In the genomic region with DNA sequence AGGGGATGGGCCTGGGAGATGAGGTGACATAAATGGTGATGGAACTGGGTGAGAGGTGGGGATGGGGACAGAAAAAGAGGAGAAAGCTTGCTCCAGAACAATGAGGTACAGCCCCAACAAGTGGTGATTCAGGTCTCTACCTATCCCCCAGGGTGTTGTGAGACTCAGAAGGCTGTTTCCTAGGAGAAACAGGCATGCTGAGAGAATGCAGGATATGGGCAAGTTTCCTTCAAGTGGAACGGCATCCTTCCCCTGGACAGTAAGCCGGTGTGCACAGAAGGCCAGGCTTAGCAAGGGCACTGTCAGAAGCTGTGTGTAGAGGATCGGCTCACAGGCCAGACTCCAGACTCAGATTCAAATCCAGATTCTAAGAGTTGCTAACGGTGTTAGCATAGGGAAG, we compare ENCODE assay signal across 17 cellular contexts. TPM values are rescaled to one million over a fixed set of nuclear protein-coding genes. Genes with fewer than 3 reads are reported as not detected.
DNase-seq lines count a peak whose midpoint lies in the region; ATAC-seq and TF ChIP-seq lines count a peak whose summit lies in the region.
"Had no signal": no experiment of that assay in that cellular context is flagged by ENCODE, and none has a peak within 500 bp of the region (broad histone marks: within the 10 kb centered on the region; RNA-seq: fewer than 3 reads in every experiment).

No MANE protein-coding gene starts in this region.

- no peaks in the 10 kb centered on the region for H4K20me1 ChIP-seq in GM23248 (ENCODE audit: insufficient read depth)

- 0 out of 2 replicates have a peak overlapping the region, but pooled peaks have one; percentile 1 for H2AFZ ChIP-seq in GM23248

- peaks cover 17% of the 10 kb centered on the region; the same call in 1 of the 2 replicates for H3K36me3 ChIP-seq in GM23248 (ENCODE audit: low read depth)
- H3K36me3 ChIP-seq in adipocyte (ENCODE audit: control insufficient read depth, insufficient read depth, low read length, severe bottlenecking) = peaks cover 32% of the 10 kb centered on the region
- H3K36me3 ChIP-seq in right lobe of liver = no peaks in the 10 kb centered on the region

- H3K9ac ChIP-seq in GM23248 (peak overlapping the region; percentile 64), adipocyte (ENCODE audit: low read length) (peak overlapping the region; percentile 31)

- ATAC-seq in right lobe of liver = no peak
- no peak for ATAC-seq in HG02938 (IDR thresholded peaks at IDR 0.05; ENCODE audit: unreplicated experiment)
- ATAC-seq: K562, T-cell had no signal

- intact Hi-C loops in right lobe of liver (cut with DNase I) = no loop called here

- H3K4me1 ChIP-seq in GM23248 (ENCODE audit: insufficient read depth) (peaks cover 42% of the 10 kb centered on the region), adipocyte (ENCODE audit: control insufficient read depth, insufficient read depth, low read length) (peaks cover 48% of the 10 kb centered on the region), right lobe of liver (no peaks in the 10 kb centered on the region)

- TF ChIP-seq CTCF in fibroblast of the aortic adventitia (IDR thresholded peaks at IDR 0.05; ENCODE audit: insufficient read depth, low read length) (no peak), right lobe of liver (IDR thresholded peaks at IDR 0.05) (no peak)

- H3K9me2 ChIP-seq in GM23248 (ENCODE audit: insufficient read depth) = no peaks in the 10 kb centered on the region

- H3F3A ChIP-seq in GM23248 (ENCODE audit: insufficient read depth) = peaks cover 49% of the 10 kb centered on the region

- H3K27ac ChIP-seq in GM23248 (peak overlapping the region; percentile 89), right lobe of liver (no peak overlapping the region)
- H3K27ac ChIP-seq: coronary artery had no signal

- peak; percentile 88 for DNase-seq in GM23248
- peak; percentile 61 for DNase-seq in adipocyte (ENCODE audit: low read depth)
- DNase-seq in fibroblast of the aortic adventitia (ENCODE audit: low read depth) = peak; percentile 32
- DNase-seq in stromal cell of bone marrow (ENCODE audit: low read depth) = peak; percentile 80
- DNase-seq in right lobe of liver = no peak
- no peak for DNase-seq in stimulated activated CD8-positive, alpha-beta memory T cell treated with anti-CD3 and anti-CD28 coated beads, Interleukin-4, amount 100 ng/mL, for 48 hours
- no peak for DNase-seq in stimulated activated CD4-positive, alpha-beta T cell treated with anti-CD3 and anti-CD28 coated beads, Interleukin-12 subunit alpha, Interleukin-12 subunit beta, amount 100 ng/mL, for 4 hours
- DNase-seq: activated naive CD4-positive, alpha-beta T cell treated with Interleukin-2 at 50 U/mL for 16 hours; COR-L47; hippocampal formation; midbrain; stimulated activated CD4-positive, alpha-beta T cell treated with anti-CD3 and anti-CD28 coated beads, Interleukin-4, amount 100 ng/mL, for 24 hours; T-cell had no signal

- 65 to 66% methylated on average over 4 of the region's 4 CpGs for WGBS in GM23248 (ENCODE audit: low coverage in 1 of 2, low lambda C conversion rate in 2 of 2, missing lambda C conversion rate in 2 of 2), 2 experiments
- 80% methylated on average over 3 of the region's 4 CpGs for WGBS in right lobe of liver (ENCODE audit: insufficient coverage, low coverage, low lambda C conversion rate, missing lambda C conversion rate)

- H3K4me2 ChIP-seq in GM23248 (ENCODE audit: unreplicated experiment) = peak overlapping the region; percentile 9

- no peak overlapping the region for H3K4me3 ChIP-seq in GM23248
- H3K4me3 ChIP-seq in adipocyte (ENCODE audit: low read length) = no peak overlapping the region
- no peak overlapping the region for H3K4me3 ChIP-seq in fibroblast of the aortic adventitia (ENCODE audit: low read depth, low read length)
- H3K4me3 ChIP-seq in right lobe of liver = no peak overlapping the region
- H3K4me3 ChIP-seq: coronary artery, K562 had no signal

- no peak for TF ChIP-seq POLR2A in right lobe of liver (IDR thresholded peaks at IDR 0.05)

- H3K27me3 ChIP-seq in GM23248 (replicated peaks; ENCODE audit: insufficient read depth) = no peaks in the 10 kb centered on the region
- H3K27me3 ChIP-seq in adipocyte (replicated peaks; ENCODE audit: control insufficient read depth, insufficient read depth, low read length) = no peaks in the 10 kb centered on the region
- H3K27me3 ChIP-seq in right lobe of liver = no peaks in the 10 kb centered on the region

- H3K79me2 ChIP-seq in GM23248 (ENCODE audit: insufficient read depth) = no peaks in the 10 kb centered on the region

- H3K9me3 ChIP-seq in GM23248 (ENCODE audit: low read depth) = no peaks in the 10 kb centered on the region
- no peaks in the 10 kb centered on the region for H3K9me3 ChIP-seq in adipocyte (ENCODE audit: control insufficient read depth, low read length)
- no peaks in the 10 kb centered on the region for H3K9me3 ChIP-seq in right lobe of liver

- in situ Hi-C loops in GM23248 (cut with MboI) = no loop called here

RNA-seq across cellular contexts. Expression of gene CRTAM, which starts 34.1 kb away (rescaled TPM):
- not detected in 2 replicates for total RNA-seq in GM23248 (2014; rRNA removed; shearing (Covaris generic))
- polyA plus RNA-seq in GM23248 (2016; fragmentation: Nextera tagmentation; extraction: Ambion mirVana) = not detected in 2 replicates
- total RNA-seq in fibroblast of the aortic adventitia (ENCODE audit: low replicate concordance) (not detected in 2 replicates), right lobe of liver (under 1 TPM in 5 of 6 experiments, not detected in 1; 0.11 to 0.26 (median 0.25) TPM)
- total RNA-seq: K562, progenitor cell of endocrine pancreas had no signal
- polyA plus RNA-seq: K562 had no signal

Comparison
In these comparisons a context has a peak if more than half of its experiments do, and no peak if none do; other contexts are left out.
1. DNase-seq: peak in GM23248 (single experiment), adipocyte (single experiment), fibroblast of the aortic adventitia (single experiment) and stromal cell of bone marrow (single experiment); none in right lobe of liver (0 of 3), stimulated activated CD8-positive, alpha-beta memory T cell treated with anti-CD3 and anti-CD28 coated beads, Interleukin-4, amount 100 ng/mL, for 48 hours (single experiment) and stimulated activated CD4-positive, alpha-beta T cell treated with anti-CD3 and anti-CD28 coated beads, Interleukin-12 subunit alpha, Interleukin-12 subunit beta, amount 100 ng/mL, for 4 hours (single experiment).